ENCODE assay signal across 18 cellular contexts in the genomic region with DNA sequence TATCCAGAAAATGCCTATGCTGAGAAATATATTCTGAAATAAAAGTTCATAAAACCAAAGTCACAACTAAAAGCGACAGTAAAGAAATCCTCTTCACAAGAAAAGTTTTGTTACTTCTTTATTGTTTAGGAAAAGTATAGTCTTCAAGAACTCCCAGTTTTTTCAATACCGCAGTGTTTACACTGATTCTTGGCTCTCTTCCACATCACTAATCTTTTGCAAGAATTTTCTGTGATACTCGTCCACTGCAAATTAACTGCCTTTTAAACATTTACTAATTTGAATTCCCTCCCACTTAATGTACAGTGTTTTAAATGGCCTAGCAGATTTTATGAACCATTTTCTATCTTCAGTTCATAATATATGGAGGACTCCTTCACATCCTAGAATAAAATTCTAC.
DNase-seq lines count a peak whose midpoint lies in the region; FAIRE-seq and TF ChIP-seq lines count a peak whose summit lies in the region.
"Had no signal": no experiment of that assay in that cellular context is flagged by ENCODE, and none has a peak within 500 bp of the region (broad histone marks: within the 10 kb centered on the region; RNA-seq: fewer than 3 reads in every experiment).

No MANE protein-coding gene starts in this region.

- no peaks in the 10 kb centered on the region for H3K27me3 ChIP-seq in HUES6 (ENCODE audit: control insufficient read depth, insufficient read depth, low read length)
- H3K27me3 ChIP-seq: BLaER1 had no signal

- H3K36me3 ChIP-seq in HUES6 (ENCODE audit: control insufficient read depth, insufficient read depth, low read length) = peaks cover 90% of the 10 kb centered on the region

- no peak for DNase-seq in D721Med (ENCODE audit: insufficient read length, low spot score)
- DNase-seq in fibroblast of peridontal ligament (ENCODE audit: extremely low read depth) = peak; percentile 14
- DNase-seq in retinal pigment epithelial cell (ENCODE audit: low read depth) = peak; percentile 35
- DNase-seq in NCI-H82 (lab: John Stamatoyannopoulos, UW) = no peak
- no peak for DNase-seq in T-helper 1 cell
- no peak for DNase-seq in AG08396 (ENCODE audit: low spot score)
- DNase-seq: AML-193; CD8-positive, alpha-beta memory T cell; DMS153; DND-41; GF-D8; KG1 had no signal

- no peaks in the 10 kb centered on the region for H3K4me1 ChIP-seq in HUES6 (ENCODE audit: control insufficient read depth, insufficient read depth, low read length)
- H3K4me1 ChIP-seq: A549, BLaER1 had no signal

- peak overlapping the region; percentile 19; the same call in 1 of the 2 replicates for H3K27ac ChIP-seq in HUES6 (ENCODE audit: low read depth, low read length)
- H3K27ac ChIP-seq: A549, BLaER1, HL-60 had no signal

- no peaks in the 10 kb centered on the region for H3K9me3 ChIP-seq in HUES6 (ENCODE audit: control insufficient read depth, insufficient read depth, low read depth, low read length)
- H3K9me3 ChIP-seq: A549, BLaER1 had no signal

- H3K4me3 ChIP-seq in HUES6 (ENCODE audit: low read depth, low read length) (no peak overlapping the region), retinal pigment epithelial cell (ENCODE audit: low read length) (no peak overlapping the region)
- H3K4me3 ChIP-seq: A549, BLaER1 had no signal

- no peak overlapping the region for H3K9ac ChIP-seq in HUES6 (ENCODE audit: low read length)
- H3K9ac ChIP-seq: BLaER1 had no signal

- peak; percentile 29 for FAIRE-seq in D721Med (lab: Jason Lieb, UNC)
- FAIRE-seq: A549, GM19239, H54 had no signal

- TF ChIP-seq CTCF in D721Med (IDR thresholded peaks at IDR 0.05; ENCODE audit: insufficient read depth, missing control alignments) (no peak), retinal pigment epithelial cell (conservative IDR thresholded peaks at IDR 0.05; ENCODE audit: low read depth, low read length) (no peak)

Comparison
In these comparisons a context has a peak if more than half of its experiments do, and no peak if none do; other contexts are left out.
1. DNase-seq: peak in fibroblast of peridontal ligament (single experiment) and retinal pigment epithelial cell (single experiment); none in D721Med (single experiment), NCI-H82 (single experiment), T-helper 1 cell (0 of 5) and AG08396 (single experiment).